In genomic region chr19:21328885-21329605, GRCh38 we compare ENCODE assay signal across 8 cellular contexts. TPM values are rescaled to one million over a fixed set of nuclear protein-coding genes. Genes with fewer than 3 reads are reported as not detected.
DNase-seq lines count a peak whose midpoint lies in the region; ATAC-seq, FAIRE-seq and TF ChIP-seq lines count a peak whose summit lies in the region.

Gene ZNF708 (minus strand): TSS chr19:21329410. CDS start chr19:21329212, 198 bp downstream.

- intact Hi-C loops in CD8-positive, alpha-beta T cell (cut with DNase I, micrococcal nuclease), result loop anchor here (1.0 to 5.0 kb wide), 5 partner anchors 29 to 307 kb away; partner anchors contain the start of genes ZNF493 (in 2 of the 2), ZNF738 (in 2 of the 2), ZNF429 (in 1 of the 2) and ZNF430 (in 1 of the 2)

- TF ChIP-seq POLR2A in H1 (IDR thresholded peaks at IDR 0.05; ENCODE audit: control extremely low read depth in 1 of 2, low read depth in 2 of 2, low read length in 2 of 2), result peak; percentile 90 to 99

- peaks cover 11% of the 10 kb centered on the region for H3K9me3 Mint-ChIP-seq in CD8-positive, alpha-beta T cell

- 1% methylated on average over 32 of the region's 32 CpGs; no CpG with 5 or more reads in 1 of the 2 experiments for WGBS in H1 (ENCODE audit: extremely low coverage in 1 of 2, insufficient coverage in 1 of 2, insufficient read length in 1 of 2, insufficient replicate concordance in 2 of 2, low coverage in 1 of 2, low lambda C conversion rate in 2 of 2, missing lambda C conversion rate in 1 of 2), 2 experiments
- WGBS in mesendoderm (ENCODE audit: extremely low coverage, insufficient coverage, low lambda C conversion rate), result no CpG with 5 or more reads among the region's 32 CpGs

- H3K56ac ChIP-seq in H1 (replicated peaks; ENCODE audit: insufficient read length, low read depth, low read length) (no peak within 1 kb of the TSS), mesendoderm (ENCODE audit: low read length) (peak within 1 kb of the TSS; percentile 99)

- H3K27me3 ChIP-seq in CD8-positive, alpha-beta T cell (ENCODE audit: insufficient read depth, low read length), result no peaks in the 10 kb centered on the region
- H3K27me3 ChIP-seq in H1 (replicated peaks in 1 of 4; ENCODE audit: control insufficient read depth in 3 of 4, extremely low read depth in 1 of 4, insufficient read depth in 3 of 4, low read length in 3 of 4), result no peaks in the 10 kb centered on the region
- H3K27me3 ChIP-seq in mesendoderm (ENCODE audit: insufficient read depth, low read length, poor library complexity), result no peaks in the 10 kb centered on the region

- peak; percentile 92 for FAIRE-seq in H1 (lab: Jason Lieb, UNC)

- H2BK120ac ChIP-seq in H1 (replicated peaks; ENCODE audit: low read depth, low read length), result no peak within 1 kb of the TSS
- H2BK120ac ChIP-seq in mesendoderm (ENCODE audit: low read depth, low read length), result peak within 1 kb of the TSS; percentile 65

- peak within 1 kb of the TSS; percentile 94 for H3K27ac ChIP-seq in CD8-positive, alpha-beta T cell (ENCODE audit: low read depth, low read length)
- H3K27ac ChIP-seq in H1 (ENCODE audit: low read depth, low read length) (peak within 1 kb of the TSS; percentile 98), mesendoderm (ENCODE audit: low read depth, low read length) (peak within 1 kb of the TSS; percentile 91)

- TF ChIP-seq CTCF in CD8-positive, alpha-beta T cell (IDR thresholded peaks at IDR 0.05), result no peak
- no peak for TF ChIP-seq CTCF in H1 (IDR thresholded peaks at IDR 0.05; ENCODE audit: control extremely low read depth in 1 of 3, insufficient read depth in 1 of 3, low read depth in 1 of 3, low read length in 3 of 3)

- H3K4me1 Mint-ChIP-seq in CD8-positive, alpha-beta T cell (ENCODE audit: low read depth), result peaks cover 44% of the 10 kb centered on the region

- POLR2A ChIA-PET in CD8-positive, alpha-beta T cell (lab: Charles Lee), result interaction anchor here (0.6 to 2.8 kb wide), 30 partner anchors 9 to 1944 kb away, joined by 3 to 23 read pairs (median 4); partner anchors contain the start of genes ZNF100, ZNF429, ZNF43 and ZNF431
- POLR2A ChIA-PET in H1 (lab: Charles Lee; ENCODE audit: partially characterized antibody), result interaction anchor here (0.8 to 3.6 kb wide), 34 partner anchors 9 to 905 kb away, joined by 3 to 37 read pairs (median 4); partner anchors contain the start of genes ZNF429, ZNF43, ZNF493 and ZNF738

- TF ChIP-seq EP300 in H1 (IDR thresholded peaks at IDR 0.05; ENCODE audit: borderline replicate concordance in 1 of 2, low read depth in 2 of 2, low read length in 2 of 2), result no peak

- CTCF ChIA-PET in CD8-positive, alpha-beta T cell (lab: Charles Lee), result interaction anchor here (0.6 to 1.8 kb wide), 3 partner anchors 12 to 61 kb away, joined by 3 to 4 read pairs (median 3); partner anchors contain the start of gene ZNF738
- CTCF ChIA-PET in H1 (lab: Charles Lee; ENCODE audit: partially characterized antibody), result interaction anchor here (1.6 kb wide), 1 partner anchor 154 kb away, joined by 5 read pairs; no protein-coding TSS in a partner anchor

- no peak within 1 kb of the TSS for H3K14ac ChIP-seq in H1 (ENCODE audit: insufficient read length)

- H3K36me3 Mint-ChIP-seq in CD8-positive, alpha-beta T cell, result peaks cover 45% of the 10 kb centered on the region

- peak within 1 kb of the TSS; percentile 75 to 80 for H3K4me2 ChIP-seq in H1 (ENCODE audit: insufficient read depth in 1 of 2, low read depth in 2 of 2, low read length in 2 of 2)
- peak within 1 kb of the TSS; percentile 81 for H3K4me2 ChIP-seq in mesendoderm (ENCODE audit: low read length)

- ATAC-seq in CD8-positive, alpha-beta T cell, result peak; percentile 95
- ATAC-seq in GM19467 (IDR thresholded peaks at IDR 0.05; ENCODE audit: unreplicated experiment), result peak; percentile 99

- peaks cover 3% of the 10 kb centered on the region for H3K36me3 ChIP-seq in CD8-positive, alpha-beta T cell (ENCODE audit: insufficient read depth, low read length)
- H3K36me3 ChIP-seq in H1 (ENCODE audit: control insufficient read depth in 2 of 4, insufficient read depth in 4 of 4, low read length in 3 of 4) (peaks cover 0 to 20% (median 5%) of the 10 kb centered on the region in 4 experiments; a peak in 5 of 8 replicates), mesendoderm (ENCODE audit: control insufficient read depth, insufficient read depth, low read length) (peaks cover 2% of the 10 kb centered on the region)

- H3K79me2 ChIP-seq in H1 (ENCODE audit: control insufficient read depth in 1 of 2, insufficient read depth in 2 of 2, low read length in 2 of 2) (peaks cover 0 to 46% of the 10 kb centered on the region in 2 experiments; a peak in 3 of 4 replicates), mesendoderm (ENCODE audit: control insufficient read depth, insufficient read depth, low read length) (peaks cover 21% of the 10 kb centered on the region)

- H4K20me1 ChIP-seq in H1 (replicated peaks in 1 of 2; ENCODE audit: control insufficient read depth in 1 of 2, insufficient read depth in 2 of 2, low read length in 2 of 2), result no peaks in the 10 kb centered on the region

- peak within 1 kb of the TSS; percentile 97 for H2BK5ac ChIP-seq in H1 (ENCODE audit: low read depth, low read length)
- peak within 1 kb of the TSS; percentile 51 for H2BK5ac ChIP-seq in mesendoderm (ENCODE audit: low read length)

- peak; percentile 32 to 81 (median 68) for DNase-seq in CD8-positive, alpha-beta T cell
- peak; percentile 76 for DNase-seq in HS-27A (ENCODE audit: low read depth)
- DNase-seq in NOMO-1 treated with DMSO at 0.1 percent for 48 hours (lab: John Stamatoyannopoulos, UW; ENCODE audit: unreplicated experiment), result peak; percentile 89
- DNase-seq in activated CD8-positive, alpha-beta memory T cell treated with anti-CD3 and anti-CD28 coated beads for 4 hours (ENCODE audit: low read depth in 2 of 2), result peak; percentile 48 to 61
- DNase-seq in H1 (ENCODE audit: low read depth in 1 of 2, low spot score in 2 of 2), result peak; percentile 80 to 83
- DNase-seq in mesendoderm, result peak; percentile 98
- DNase-seq in stimulated activated CD8-positive, alpha-beta memory T cell treated with anti-CD3 and anti-CD28 coated beads, Interleukin-15, amount 100 ng/mL, for 1 hour (ENCODE audit: low read depth), result peak; percentile 49

- H3K79me1 ChIP-seq in H1 (ENCODE audit: low read depth, low read length) (no peaks in the 10 kb centered on the region; the same call in 1 of the 2 replicates), mesendoderm (ENCODE audit: low read length) (peaks cover 3% of the 10 kb centered on the region)

- H3K23ac ChIP-seq in H1 (ENCODE audit: insufficient read length), result no peak within 1 kb of the TSS
- H3K23ac ChIP-seq in mesendoderm (ENCODE audit: low read length), result no peak within 1 kb of the TSS

- no peaks in the 10 kb centered on the region for H3K9me3 ChIP-seq in CD8-positive, alpha-beta T cell (ENCODE audit: low read length)
- peaks cover 2 to 7% of the 10 kb centered on the region in 2 experiments; a peak in 1 of 4 replicates for H3K9me3 ChIP-seq in H1 (ENCODE audit: insufficient read depth in 2 of 2, low read depth in 1 of 2, low read length in 1 of 2)

- H2AK5ac ChIP-seq in H1 (ENCODE audit: low read depth, low read length), result no peak within 1 kb of the TSS
- H2AK5ac ChIP-seq in mesendoderm (ENCODE audit: low read length), result no peak within 1 kb of the TSS

- peak within 1 kb of the TSS; percentile 86 to 99 (median 96) for H3K9ac ChIP-seq in H1 (replicated peaks in 1 of 4; ENCODE audit: extremely low read depth in 1 of 4, low read depth in 3 of 4, low read length in 3 of 4)
- H3K9ac ChIP-seq in mesendoderm (ENCODE audit: low read length), result peak within 1 kb of the TSS; percentile 98

- H4K91ac ChIP-seq in H1 (replicated peaks; ENCODE audit: insufficient read length, low read length), result no peak within 1 kb of the TSS

- peaks cover 17% of the 10 kb centered on the region for H3K4me1 ChIP-seq in CD8-positive, alpha-beta T cell (ENCODE audit: insufficient read depth, low read length)
- H3K4me1 ChIP-seq in H1 (replicated peaks in 1 of 4; ENCODE audit: control insufficient read depth in 3 of 4, insufficient read depth in 4 of 4, low read length in 3 of 4) (peaks cover 0 to 4% (median 0%) of the 10 kb centered on the region in 4 experiments; a peak in 2 of 7 replicates), mesendoderm (ENCODE audit: control insufficient read depth, low read depth, low read length) (no peaks in the 10 kb centered on the region)

- H2BK12ac ChIP-seq in H1 (ENCODE audit: low read depth, low read length), result peak within 1 kb of the TSS; percentile 45; the same call in 1 of the 2 replicates

- no peak within 1 kb of the TSS for H2BK20ac ChIP-seq in H1 (ENCODE audit: low read length)

- TF ChIP-seq RAD21 in H1 (IDR thresholded peaks at IDR 0.05 in 1 of 2, conservative IDR thresholded peaks at IDR 0.05 in 1 of 2; ENCODE audit: low read depth in 2 of 2, low read length in 2 of 2), result no peak

- H4K5ac ChIP-seq in H1 (ENCODE audit: insufficient read length, low read depth, low read length) (peak within 1 kb of the TSS; percentile 82), mesendoderm (ENCODE audit: low read length) (peak within 1 kb of the TSS; percentile 95)

- H3K27ac Mint-ChIP-seq in CD8-positive, alpha-beta T cell, result peak within 1 kb of the TSS; percentile 98

- no peak within 1 kb of the TSS for H3K4ac ChIP-seq in H1 (replicated peaks; ENCODE audit: insufficient read length, low read depth, low read length)
- peak within 1 kb of the TSS; percentile 72 for H3K4ac ChIP-seq in mesendoderm (ENCODE audit: low read depth, low read length)

- peak within 1 kb of the TSS; percentile 91 for H3K4me3 ChIP-seq in CD8-positive, alpha-beta T cell (ENCODE audit: low read depth, low read length)
- H3K4me3 ChIP-seq in H1 (ENCODE audit: extremely low read depth in 1 of 4, insufficient read depth in 2 of 4, low read depth in 3 of 4, low read length in 4 of 4) (peak within 1 kb of the TSS; percentile 89 to 98 (median 95)), mesendoderm (ENCODE audit: low read length) (peak within 1 kb of the TSS; percentile 86)

- H3K18ac ChIP-seq in H1 (ENCODE audit: extremely low read depth, low read length), result peak within 1 kb of the TSS; percentile 88
- peak within 1 kb of the TSS; percentile 98 for H3K18ac ChIP-seq in mesendoderm (ENCODE audit: low read length)

- H2AFZ ChIP-seq in H1 (ENCODE audit: low read length), result peak within 1 kb of the TSS; percentile 97; the same call in 1 of the 2 replicates

- no peaks in the 10 kb centered on the region for H3K23me2 ChIP-seq in H1 (ENCODE audit: low read depth, low read length)

- peak within 1 kb of the TSS; percentile 97 for H3K4me3 Mint-ChIP-seq in CD8-positive, alpha-beta T cell

- H4K8ac ChIP-seq in H1 (ENCODE audit: extremely low read depth, insufficient read depth, low read length) (peak within 1 kb of the TSS; percentile 100), mesendoderm (ENCODE audit: low read depth, low read length) (peak within 1 kb of the TSS; percentile 39)

- H2BK15ac ChIP-seq in H1 (ENCODE audit: low read length) (no peak within 1 kb of the TSS), mesendoderm (replicated peaks; ENCODE audit: low read depth) (no peak within 1 kb of the TSS)

- H3K27me3 Mint-ChIP-seq in CD8-positive, alpha-beta T cell (ENCODE audit: low read depth), result no peaks in the 10 kb centered on the region

RNA-seq across cellular contexts. Expression of gene ZNF708, which starts in this region (rescaled TPM):
- total RNA-seq in CD8-positive, alpha-beta T cell, result 10 to 100 TPM; 23.7 to 24.7 TPM
- total RNA-seq in H1 (2021; fragmentation: NEBNext Ultra II Directional; extraction: Animal tissue kit (Norgen Biotek cat#: 25700)), result 40.0 and 41.5 TPM in 2 replicates
- polyA plus RNA-seq in H1 (2011; rRNA removed), result 3.8 and 4.1 TPM in 2 replicates
- 6.7 TPM for polyA plus RNA-seq in H1 (2011; cell fraction: cytosol; rRNA removed)
- 19.8 TPM for polyA plus RNA-seq in H1 (2011; cell fraction: nucleus; rRNA removed)
- 10.6 to 21.0 TPM (median 13.7 TPM) in 4 replicates for polyA plus RNA-seq in H1 (2012, experiment 1 of 2)
- polyA plus RNA-seq in H1 (2012, experiment 2 of 2), result 2.1 TPM
- polyA plus RNA-seq in H1 (2013, experiment 1 of 2), result 25.4 TPM
- polyA plus RNA-seq in H1 (2013, experiment 2 of 2), result 22.5 TPM
- polyA minus RNA-seq in H1 (2011; rRNA and poly(A)+ RNA removed), result 51.6 and 57.3 TPM in 2 replicates
- polyA minus RNA-seq in H1 (2011; cell fraction: cytosol; rRNA and poly(A)+ RNA removed), result 26.9 TPM
- polyA minus RNA-seq in H1 (2011; cell fraction: nucleus; rRNA and poly(A)+ RNA removed), result 135 TPM
- 20.9 TPM for polyA plus RNA-seq in mesendoderm (2013, experiment 1 of 2)
- 20.8 TPM for polyA plus RNA-seq in mesendoderm (2013, experiment 2 of 2)

Comparison
In these comparisons a context has a peak if more than half of its experiments do, and no peak if none do; other contexts are left out.
1. Peak in every context shown above with its lines: DNase-seq, ATAC-seq, H3K4me3 ChIP-seq and H3K27ac ChIP-seq.